ENCODE assay signal across 23 cellular contexts in the genomic region with DNA sequence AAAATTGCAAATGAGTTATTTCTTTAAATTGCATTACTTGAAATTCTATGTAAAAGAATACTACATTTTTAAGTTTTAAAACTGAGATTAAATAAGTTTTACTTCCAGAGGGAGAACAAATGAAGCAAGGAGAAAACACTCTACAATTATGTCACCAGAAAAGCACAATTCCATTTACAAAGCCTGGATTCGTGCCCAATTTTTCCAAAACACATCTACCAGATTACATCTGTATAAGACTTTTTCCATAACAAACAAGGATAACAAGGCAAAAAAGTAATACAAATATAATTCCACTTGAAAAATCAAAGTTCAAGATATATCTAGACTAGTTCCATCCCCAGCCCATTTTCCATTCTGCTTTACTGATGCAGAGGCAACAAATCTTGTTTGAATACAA.
"Had no signal": no experiment of that assay in that cellular context is flagged by ENCODE, and none has a peak within 500 bp of the region (broad histone marks: within the 10 kb centered on the region; RNA-seq: fewer than 3 reads in every experiment).

No MANE protein-coding gene starts in this region.

- H3K9me3 ChIP-seq: SJCRH30 had no signal

- H3K27ac ChIP-seq: SJCRH30, SK-N-MC, WERI-Rb-1 had no signal

- H3K4me3 ChIP-seq: SJCRH30, SK-N-MC had no signal

- H3K27me3 ChIP-seq: SJCRH30 had no signal

- ATAC-seq: activated CD8-positive, alpha-beta T cell treated with anti-CD3 and anti-CD28 coated beads, Interleukin-2, amount 10 ng/mL, durations not matched to agents 7 days and 5 days; Panc1 had no signal

- H3K4me1 ChIP-seq: SJCRH30 had no signal

- DNase-seq: activated CD4-positive, alpha-beta T cell treated with anti-CD3 and anti-CD28 coated beads, Interleukin-2, amount 10 ng/mL, durations not matched to agents 24 days and 14 days; activated CD4-positive, alpha-beta T cell treated with anti-CD3 and anti-CD28 coated beads, Interleukin-2, amount 50 U/mL, for 4 hours; activated CD8-positive, alpha-beta T cell treated with anti-CD3 and anti-CD28 coated beads, Interleukin-2, amount 10 ng/mL, durations not matched to agents 7 days and 5 days; activated gamma-delta T cell; activated naive CD4-positive, alpha-beta T cell treated with Interleukin-2 at 50 U/mL for 16 hours; activated naive CD8-positive, alpha-beta T cell treated with anti-CD3 and anti-CD28 coated beads, Interleukin-2, amount 10 ng/mL, durations not matched to agents 7 days and 5 days; activated T-cell treated with anti-CD3 and anti-CD28 coated beads, Interleukin-2, amount 50 U/mL, for 24 hours; amygdala; Karpas-422; KBM-7; NCI-H1105; NCI-H1417 treated with DMSO at 0.1 percent for 48 hours; NCI-H187 treated with DMSO at 0.1 percent for 48 hours; NCI-H2081; NCI-H510A; NCI-H526; NCI-H748 treated with DMSO at 0.1 percent for 48 hours; SHP77; SJCRH30; T1000; WERI-Rb-1 had no signal
